In genomic region chr20:3239026-3239866, GRCh38 we compare ENCODE assay signal across 7 cellular contexts. TPM values are rescaled to one million over a fixed set of nuclear protein-coding genes. Genes with fewer than 3 reads are reported as not detected.
DNase-seq lines count a peak whose midpoint lies in the region; ATAC-seq and TF ChIP-seq lines count a peak whose summit lies in the region.

TSS of gene SLC4A11 (minus strand) at chr20:3239190. CDS start at chr20:3239137, 53 bp downstream.

- no peaks in the 10 kb centered on the region for H3K27me3 ChIP-seq in PC-9 (ENCODE audit: insufficient read depth, low read depth)

- no TSS peak for BruUV-seq in PC-9 (replicated peaks; lab: Mats Ljungman, UMichigan)

- peak within 1 kb of the TSS; percentile 78 for H3K4me3 ChIP-seq in PC-9

- DNase-seq in GM03348 (ENCODE audit: low spot score) (peak; percentile 93), PC-9 (peak; percentile 63 to 75), amniotic epithelial cell (ENCODE audit: low read depth) (peak; percentile 55), left ventricle myocardium superior (peak; percentile 81), retina (peak; percentile 63), GF-D8 (lab: John Stamatoyannopoulos, UW) (no peak)

- ATAC-seq in HG03066 (IDR thresholded peaks at IDR 0.05; ENCODE audit: low read depth, unreplicated experiment) (peak; percentile 53), left ventricle myocardium superior (peak; percentile 82)

- H3K79me2 ChIP-seq in PC-9 (ENCODE audit: low read depth), result no peaks in the 10 kb centered on the region

- no peak within 1 kb of the TSS for H3K27ac ChIP-seq in PC-9

- H3K9me3 ChIP-seq in PC-9 (ENCODE audit: insufficient read depth, low read depth), result no peaks in the 10 kb centered on the region

- no peaks in the 10 kb centered on the region for H3K36me3 ChIP-seq in PC-9 (ENCODE audit: low read depth)

- H3F3A ChIP-seq in PC-9 (ENCODE audit: insufficient read depth, low read depth), result peaks cover 21% of the 10 kb centered on the region; the same call in 1 of the 2 replicates

- no peaks in the 10 kb centered on the region for H3K9me2 ChIP-seq in PC-9 (ENCODE audit: insufficient read depth)

- H3K4me2 ChIP-seq in PC-9, result peak within 1 kb of the TSS; percentile 89

- POLR2A ChIA-PET in PC-9 (lab: Charles Lee; ENCODE audit: unreplicated experiment), result interaction anchor here (0.6 to 1.0 kb wide), 4 partner anchors 12 to 1309 kb away, joined by 4 to 7 read pairs (median 6); no protein-coding TSS in a partner anchor

- H4K20me1 ChIP-seq in PC-9 (ENCODE audit: insufficient read depth), result no peaks in the 10 kb centered on the region

- peak within 1 kb of the TSS; percentile 99 for H2AFZ ChIP-seq in PC-9

- no peak for TF ChIP-seq CTCF in PC-9 (conservative IDR thresholded peaks at IDR 0.05)

- intact Hi-C loops in PC-9 (cut with micrococcal nuclease; ENCODE audit: unreplicated experiment), result no loop called here
- intact Hi-C loops in left ventricle myocardium superior (cut with micrococcal nuclease), result no loop called here

- peaks cover 34% of the 10 kb centered on the region for H3K4me1 ChIP-seq in PC-9 (replicated peaks; ENCODE audit: insufficient read depth)

- CTCF ChIA-PET in PC-9 (lab: Charles Lee), result interaction anchor here (1.0 kb wide), 1 partner anchor 12 kb away, joined by 4 read pairs; no protein-coding TSS in a partner anchor

RNA-seq across cellular contexts. Expression of gene SLC4A11, which starts in this region (rescaled TPM):
- total RNA-seq in PC-9 (2021) (46.1 and 57.8 TPM in 2 replicates), left ventricle myocardium superior (0.82 TPM)

Comparison
In these comparisons a context has a peak if more than half of its experiments do, and no peak if none do; other contexts are left out.
1. RNA of gene SLC4A11 (total RNA-seq): 46.1 to 57.8 TPM in PC-9; 0.82 TPM in left ventricle myocardium superior (single experiment); every median in the first group is over 10 times any median in the second.
2. Peak in DNase-seq and ATAC-seq in left ventricle myocardium superior; RNA of the gene not detected or under 1 TPM.